20 cellular contexts compared by ENCODE assay signal in genomic region chr10:65294329-65294728, GRCh38.
A peak's percentile ranks its signal among the peaks of the same experiment; 100 is the strongest.
DNase-seq lines count a peak whose midpoint lies in the region; ATAC-seq and TF ChIP-seq lines count a peak whose summit lies in the region.
"Had no signal": no experiment of that assay in that cellular context is flagged by ENCODE, and none has a peak within 500 bp of the region (broad histone marks: within the 10 kb centered on the region; RNA-seq: fewer than 3 reads in every experiment).

No MANE protein-coding gene starts in this region.

- TF ChIP-seq CTCF in PC-3 (conservative IDR thresholded peaks at IDR 0.05; ENCODE audit: low read depth, low read length) (no peak), foreskin keratinocyte (conservative IDR thresholded peaks at IDR 0.05) (no peak)

- H3K27me3 ChIP-seq in PC-3 (ENCODE audit: low read length) (no peaks in the 10 kb centered on the region), foreskin keratinocyte (no peaks in the 10 kb centered on the region)
- H3K27me3 ChIP-seq: ascending aorta, neutrophil, upper lobe of left lung had no signal

- peak overlapping the region; percentile 9 for H3K4me2 ChIP-seq in PC-3 (ENCODE audit: low read length)

- no peak overlapping the region for H3K9ac ChIP-seq in PC-3 (ENCODE audit: low read length)

- no peaks in the 10 kb centered on the region for H3K36me3 Mint-ChIP-seq in stimulated activated naive B cell treated with anti-CD40 and anti-IgM and Interleukin-4, amounts not matched to agents 10 μg/mL and 1 μg/mL and 100 μg/mL, for 72 hours

- no peaks in the 10 kb centered on the region for H4K20me1 ChIP-seq in PC-3 (ENCODE audit: low read length)

- CTCF ChIA-PET in PC-3 (lab: Charles Lee), result no interaction called here

- peaks cover 0 to 1% of the 10 kb centered on the region in 2 donors for H3K9me3 Mint-ChIP-seq in stimulated activated naive B cell treated with anti-CD40 and anti-IgM and Interleukin-4, amounts not matched to agents 10 μg/mL and 1 μg/mL and 100 μg/mL, for 72 hours

- no TSS peak for BruUV-seq in PC-3 (replicated peaks; lab: Mats Ljungman, UMichigan)

- no peaks in the 10 kb centered on the region for H3K79me2 ChIP-seq in PC-3 (ENCODE audit: low read length)

- H3K9me2 ChIP-seq in PC-3 (replicated peaks; ENCODE audit: low read length), result no peaks in the 10 kb centered on the region

- intact Hi-C loops in PC-3 (cut with micrococcal nuclease), result no loop called here

- no peaks in the 10 kb centered on the region for H3K27me3 Mint-ChIP-seq in stimulated activated naive B cell treated with anti-CD40 and anti-IgM and Interleukin-4, amounts not matched to agents 10 μg/mL and 1 μg/mL and 100 μg/mL, for 72 hours
- H3K27me3 Mint-ChIP-seq: effector memory CD8-positive, alpha-beta T cell; stimulated activated naive CD8-positive, alpha-beta T cell treated with anti-CD3 and anti-CD28 coated beads, Interleukin-15, amount 100 ng/mL, for 72 hours had no signal

- H3K36me3 ChIP-seq in PC-3 (ENCODE audit: low read depth, low read length), result no peaks in the 10 kb centered on the region
- H3K36me3 ChIP-seq: ascending aorta, neutrophil, upper lobe of left lung had no signal

- no peak overlapping the region for H3K27ac Mint-ChIP-seq in stimulated activated naive B cell treated with anti-CD40 and anti-IgM and Interleukin-4, amounts not matched to agents 10 μg/mL and 1 μg/mL and 100 μg/mL, for 72 hours
- H3K27ac Mint-ChIP-seq: effector memory CD8-positive, alpha-beta T cell; stimulated activated naive CD8-positive, alpha-beta T cell treated with anti-CD3 and anti-CD28 coated beads, Interleukin-15, amount 100 ng/mL, for 72 hours had no signal

- H3K4me3 Mint-ChIP-seq in stimulated activated naive B cell treated with anti-CD40 and anti-IgM and Interleukin-4, amounts not matched to agents 10 μg/mL and 1 μg/mL and 100 μg/mL, for 72 hours, result no peak overlapping the region
- H3K4me3 Mint-ChIP-seq: effector memory CD8-positive, alpha-beta T cell; stimulated activated naive CD8-positive, alpha-beta T cell treated with anti-CD3 and anti-CD28 coated beads, Interleukin-15, amount 100 ng/mL, for 72 hours had no signal

- DNase-seq in HS-5 (ENCODE audit: low read depth) (peak; percentile 56), PC-3 (peak; percentile 79), foreskin melanocyte (peak; percentile 82), renal cortical epithelial cell (ENCODE audit: low read depth) (peak; percentile 1), foreskin keratinocyte (no peak)
- no peak for DNase-seq in stimulated activated naive B cell treated with anti-CD40 and anti-IgM and Interleukin-4, amounts not matched to agents 10 μg/mL and 1 μg/mL and 100 μg/mL, for 72 hours
- DNase-seq: activated naive CD4-positive, alpha-beta T cell treated with Interleukin-2 at 50 U/mL for 16 hours; AML-193; COR-L47; effector memory CD8-positive, alpha-beta T cell; MM.1S; NCI-H187; NCI-H226; NK-92 treated with Interleukin-12 subunit alpha and Interleukin-12 subunit beta, amount 100 ng/mL, for 24 hours; retina; stimulated activated naive CD8-positive, alpha-beta T cell treated with anti-CD3 and anti-CD28 coated beads, Interleukin-15, amount 100 ng/mL, for 72 hours; upper lobe of left lung had no signal

- H3K4me1 Mint-ChIP-seq in stimulated activated naive B cell treated with anti-CD40 and anti-IgM and Interleukin-4, amounts not matched to agents 10 μg/mL and 1 μg/mL and 100 μg/mL, for 72 hours, result no peaks in the 10 kb centered on the region
- H3K4me1 Mint-ChIP-seq: stimulated activated naive CD8-positive, alpha-beta T cell treated with anti-CD3 and anti-CD28 coated beads, Interleukin-15, amount 100 ng/mL, for 72 hours had no signal

- POLR2A ChIA-PET in PC-3 (lab: Charles Lee; ENCODE audit: unreplicated experiment), result interaction anchor here (0.7 kb wide), 1 partner anchor 448 kb away, joined by 4 read pairs; no protein-coding TSS in a partner anchor

- H3K4me1 ChIP-seq in PC-3 (ENCODE audit: insufficient read depth, low read length), result peaks cover 13% of the 10 kb centered on the region
- H3K4me1 ChIP-seq in foreskin keratinocyte, result no peaks in the 10 kb centered on the region
- H3K4me1 ChIP-seq: ascending aorta, upper lobe of left lung had no signal

- peak; percentile 78 for ATAC-seq in PC-3
- ATAC-seq in stimulated activated naive B cell treated with anti-CD40 and anti-IgM and Interleukin-4, amounts not matched to agents 10 μg/mL and 1 μg/mL and 100 μg/mL, for 72 hours (replicated peaks), result no peak
- ATAC-seq in HG03442 (IDR thresholded peaks at IDR 0.05; ENCODE audit: unreplicated experiment), result no peak
- no peak for ATAC-seq in foreskin keratinocyte
- ATAC-seq: effector memory CD8-positive, alpha-beta T cell; stimulated activated naive CD8-positive, alpha-beta T cell treated with anti-CD3 and anti-CD28 coated beads, Interleukin-15, amount 100 ng/mL, for 72 hours had no signal

- no peaks in the 10 kb centered on the region for H3K9me3 ChIP-seq in PC-3 (ENCODE audit: low read length)
- H3K9me3 ChIP-seq: ascending aorta, neutrophil, upper lobe of left lung had no signal

- no peaks in the 10 kb centered on the region for H3F3A ChIP-seq in PC-3 (ENCODE audit: low read length, unreplicated experiment)

- no peak overlapping the region for H3K4me3 ChIP-seq in PC-3 (ENCODE audit: low read length)
- H3K4me3 ChIP-seq: ascending aorta, upper lobe of left lung had no signal

- H3K27ac ChIP-seq in PC-3 (ENCODE audit: low read length) (no peak overlapping the region), foreskin keratinocyte (no peak overlapping the region)
- H3K27ac ChIP-seq: ascending aorta, neutrophil, upper lobe of left lung had no signal

- no peak overlapping the region for H2AFZ ChIP-seq in PC-3 (ENCODE audit: low read length)

Comparison
In these comparisons a context has a peak if more than half of its experiments do, and no peak if none do; other contexts are left out.
1. DNase-seq: peak in HS-5 (single experiment), PC-3 (single experiment), foreskin melanocyte (single experiment) and renal cortical epithelial cell (single experiment); none in stimulated activated naive B cell treated with anti-CD40 and anti-IgM and Interleukin-4, amounts not matched to agents 10 μg/mL and 1 μg/mL and 100 μg/mL, for 72 hours (single experiment) and foreskin keratinocyte (0 of 2).